Comparison of ENCODE assay signal across 13 cellular contexts in genomic region chr17:17050346-17051345, GRCh38. TPM values are rescaled to one million over a fixed set of nuclear protein-coding genes. Genes with fewer than 3 reads are reported as not detected.
DNase-seq lines count a peak whose midpoint lies in the region; ATAC-seq, FAIRE-seq and TF ChIP-seq lines count a peak whose summit lies in the region.
"Had no signal": no experiment of that assay in that cellular context is flagged by ENCODE, and none has a peak within 500 bp of the region (broad histone marks: within the 10 kb centered on the region; RNA-seq: fewer than 3 reads in every experiment).

No MANE protein-coding gene starts in this region.

- in situ Hi-C loops in GM12878 (cut with MboI), result no loop called here

- H3K4me1 Mint-ChIP-seq in naive thymus-derived CD8-positive, alpha-beta T cell, result peaks cover 39 to 86% (median 78%) of the 10 kb centered on the region in 4 donors
- peaks cover 74% of the 10 kb centered on the region for H3K4me1 Mint-ChIP-seq in stimulated activated memory B cell treated with anti-CD40 and anti-IgM and Interleukin-4, amounts not matched to agents 10 μg/mL and 1 μg/mL and 100 μg/mL, for 72 hours

- intact Hi-C loops in heart left ventricle (cut with DNase I) (loop anchor here in 1 of 10 donors (10.0 kb wide), 1 partner anchor 64 kb away; no protein-coding TSS in a partner anchor), left cardiac atrium (cut with DNase I) (no loop called here), GM12878 (cut with micrococcal nuclease; ENCODE audit: unreplicated experiment) (no loop called here), upper lobe of right lung (cut with DNase I) (no loop called here)

- H2AFZ ChIP-seq in GM12878 (ENCODE audit: control insufficient read depth, low read depth, low read length), result no peak overlapping the region

- H3K4me2 ChIP-seq in GM12878 (ENCODE audit: control insufficient read depth, insufficient read depth), result peak overlapping the region; percentile 28

- peaks cover 0 to 6% (median 0%) of the 10 kb centered on the region in 9 donors for H3K36me3 ChIP-seq in heart left ventricle
- H3K36me3 ChIP-seq in GM12878 (ENCODE audit: control insufficient read depth in 2 of 2, insufficient read depth in 2 of 2, low read length in 1 of 2), result peaks cover 4 to 5% of the 10 kb centered on the region in 2 experiments
- no peaks in the 10 kb centered on the region for H3K36me3 ChIP-seq in upper lobe of right lung
- H3K36me3 ChIP-seq in MG63, result peaks cover 4% of the 10 kb centered on the region; the same call in 1 of the 2 replicates
- H3K36me3 ChIP-seq: neutrophil, vagina had no signal

- peaks cover 0 to 9% (median 0%) of the 10 kb centered on the region in 3 donors for H3K36me3 Mint-ChIP-seq in naive thymus-derived CD8-positive, alpha-beta T cell
- peaks cover 5% of the 10 kb centered on the region for H3K36me3 Mint-ChIP-seq in stimulated activated memory B cell treated with anti-CD40 and anti-IgM and Interleukin-4, amounts not matched to agents 10 μg/mL and 1 μg/mL and 100 μg/mL, for 72 hours

- H3K27me3 Mint-ChIP-seq in naive thymus-derived CD8-positive, alpha-beta T cell, result no peaks in the 10 kb centered on the region
- H3K27me3 Mint-ChIP-seq in stimulated activated memory B cell treated with anti-CD40 and anti-IgM and Interleukin-4, amounts not matched to agents 10 μg/mL and 1 μg/mL and 100 μg/mL, for 72 hours, result no peaks in the 10 kb centered on the region

- H3K4me1 ChIP-seq in heart left ventricle, result peaks cover 28 to 100% (median 89%) of the 10 kb centered on the region in 12 donors
- peaks cover 24% of the 10 kb centered on the region for H3K4me1 ChIP-seq in GM12878 (ENCODE audit: control insufficient read depth, insufficient read depth, low read length)
- H3K4me1 ChIP-seq in upper lobe of right lung, result peaks cover 87% of the 10 kb centered on the region

- H3K27ac ChIP-seq in heart left ventricle (peak overlapping the region in 7 of 12 donors; percentile 5 to 86 (median 63)), GM12878 (ENCODE audit: control insufficient read depth, insufficient read depth) (no peak overlapping the region), upper lobe of right lung (peak overlapping the region; percentile 30)
- H3K27ac ChIP-seq: neutrophil, vagina, WERI-Rb-1 had no signal

- peaks cover 79% of the 10 kb centered on the region for H3K79me2 ChIP-seq in GM12878 (ENCODE audit: control insufficient read depth, insufficient read depth, low read length)

- no peaks in the 10 kb centered on the region for H3K9me3 ChIP-seq in heart left ventricle
- H3K9me3 ChIP-seq in GM12878 (replicated peaks; ENCODE audit: control insufficient read depth, insufficient read depth, low read length), result no peaks in the 10 kb centered on the region; the same call in 2 of the 3 replicates
- H3K9me3 ChIP-seq in upper lobe of right lung, result no peaks in the 10 kb centered on the region
- no peaks in the 10 kb centered on the region for H3K9me3 ChIP-seq in MG63
- H3K9me3 ChIP-seq: neutrophil, vagina had no signal

- no peak overlapping the region for H3K4me3 ChIP-seq in heart left ventricle
- no peak overlapping the region for H3K4me3 ChIP-seq in GM12878
- no peak overlapping the region for H3K4me3 ChIP-seq in upper lobe of right lung
- no peak overlapping the region for H3K4me3 ChIP-seq in MG63
- H3K4me3 ChIP-seq: vagina had no signal

- H3K9me3 Mint-ChIP-seq in naive thymus-derived CD8-positive, alpha-beta T cell, result no peaks in the 10 kb centered on the region
- H3K9me3 Mint-ChIP-seq in stimulated activated memory B cell treated with anti-CD40 and anti-IgM and Interleukin-4, amounts not matched to agents 10 μg/mL and 1 μg/mL and 100 μg/mL, for 72 hours, result no peaks in the 10 kb centered on the region

- H3K27me3 ChIP-seq in heart left ventricle (no peaks in the 10 kb centered on the region), GM12878 (replicated peaks in 1 of 2; ENCODE audit: control insufficient read depth in 2 of 2, insufficient read depth in 2 of 2, low read length in 1 of 2) (no peaks in the 10 kb centered on the region), upper lobe of right lung (no peaks in the 10 kb centered on the region), MG63 (no peaks in the 10 kb centered on the region)
- H3K27me3 ChIP-seq: neutrophil, vagina had no signal

- peak overlapping the region in 7 of 10 donors; percentile 24 to 65 (median 53) for H3K27ac Mint-ChIP-seq in naive thymus-derived CD8-positive, alpha-beta T cell
- H3K27ac Mint-ChIP-seq in stimulated activated memory B cell treated with anti-CD40 and anti-IgM and Interleukin-4, amounts not matched to agents 10 μg/mL and 1 μg/mL and 100 μg/mL, for 72 hours, result no peak overlapping the region

- DNase-seq in heart left ventricle, result peak in 1 of 5 donors; percentile 13
- DNase-seq in left cardiac atrium, result no peak
- DNase-seq in GM12878 (ENCODE audit: low read depth, low spot score), result no peak
- peak in 1 of 10 donors; percentile 37 for DNase-seq in naive thymus-derived CD8-positive, alpha-beta T cell
- DNase-seq in upper lobe of right lung, result peak; percentile 22
- no peak for DNase-seq in MG63
- DNase-seq: kidney glomerular epithelial cell, NCI-H2171, WERI-Rb-1 had no signal

- RAD21 ChIA-PET in GM12878 (lab: Charles Lee; ENCODE audit: unreplicated experiment), result no interaction called here

- H3K9ac ChIP-seq in GM12878 (ENCODE audit: control insufficient read depth, insufficient read depth, low read length), result no peak overlapping the region

- TF ChIP-seq RAD21 in GM12878 (IDR thresholded peaks at IDR 0.05; ENCODE audit: insufficient read depth, low read depth, low read length), result no peak

- peaks cover 8% of the 10 kb centered on the region; the same call in 1 of the 2 replicates for H4K20me1 ChIP-seq in GM12878 (ENCODE audit: control insufficient read depth, insufficient read depth)

- TF ChIP-seq POLR2A in heart left ventricle (IDR thresholded peaks at IDR 0.05) (no peak), GM12878 (IDR thresholded peaks at IDR 0.05; ENCODE audit: low read depth, low read length) (no peak)

- CTCF ChIA-PET in GM12878 (lab: Yijun Ruan, JAX), result no interaction called here

- SMC1A ChIA-PET in GM12878 (lab: Charles Lee; ENCODE audit: uncharacterized antibody, unreplicated experiment), result no interaction called here

- peak overlapping the region in 3 of 10 donors; percentile 26 to 43 (median 33) for H3K4me3 Mint-ChIP-seq in naive thymus-derived CD8-positive, alpha-beta T cell
- no peak overlapping the region for H3K4me3 Mint-ChIP-seq in stimulated activated memory B cell treated with anti-CD40 and anti-IgM and Interleukin-4, amounts not matched to agents 10 μg/mL and 1 μg/mL and 100 μg/mL, for 72 hours

- FAIRE-seq in GM12878 (lab: Jason Lieb, UNC), result no peak

- BruUV-seq in GM12878 (replicated peaks; lab: Mats Ljungman, UMichigan), result no TSS peak

- TF ChIP-seq CTCF in heart left ventricle (IDR thresholded peaks at IDR 0.05), result no peak
- no peak for TF ChIP-seq CTCF in GM12878 (IDR thresholded peaks at IDR 0.05 in 2 of 3, conservative IDR thresholded peaks at IDR 0.05 in 1 of 3; ENCODE audit: control insufficient read depth in 2 of 3, extremely low read depth in 1 of 3, insufficient read depth in 1 of 3, low read depth in 3 of 3, low read length in 3 of 3)
- no peak for TF ChIP-seq CTCF in upper lobe of right lung (IDR thresholded peaks at IDR 0.05)

- 86 to 89% (median 89%) methylated on average over 15 of the region's 15 CpGs for WGBS in heart left ventricle, 4 donors
- WGBS in GM12878 (ENCODE audit: insufficient coverage, insufficient replicate concordance, low lambda C conversion rate, missing lambda C conversion rate), result 93% methylated on average over 15 of the region's 15 CpGs

- POLR2A ChIA-PET in GM12878 (lab: Charles Lee), result interaction anchor here (0.7 kb wide), 1 partner anchor 95 kb away, joined by 5 read pairs; no protein-coding TSS in a partner anchor
- POLR2A ChIA-PET in naive thymus-derived CD8-positive, alpha-beta T cell (lab: Charles Lee), result interaction anchor here (0.6 to 0.7 kb wide), 2 partner anchors 15 to 44 kb away, joined by 3 read pairs; no protein-coding TSS in a partner anchor

- no peak for TF ChIP-seq EP300 in GM12878 (IDR thresholded peaks at IDR 0.05; ENCODE audit: borderline replicate concordance in 1 of 2, control insufficient read depth in 1 of 2, low read depth in 2 of 2, low read length in 2 of 2)

- no peak for ATAC-seq in heart left ventricle
- ATAC-seq in left cardiac atrium, result no peak
- no peak for ATAC-seq in GM12878
- ATAC-seq in naive thymus-derived CD8-positive, alpha-beta T cell, result no peak
- ATAC-seq in upper lobe of right lung, result no peak
- ATAC-seq in stimulated activated memory B cell treated with anti-CD40 and anti-IgM and Interleukin-4, amounts not matched to agents 10 μg/mL and 1 μg/mL and 100 μg/mL, for 72 hours, result no peak
- ATAC-seq in HG02759 (IDR thresholded peaks at IDR 0.05; ENCODE audit: unreplicated experiment), result no peak

TF ChIP-seq in GM12878, 131 proteins besides CTCF, POLR2A, EP300 and RAD21 (continues in another document):
- TF ChIP-seq TCF3 (IDR thresholded peaks at IDR 0.05; ENCODE audit: borderline replicate concordance, insufficient read depth, low read depth, low read length) (no peak), IKZF2 (IDR thresholded peaks at IDR 0.05) (no peak)

RNA-seq across cellular contexts. Expression of gene MPRIP, which starts 8.4 kb away (rescaled TPM):
- total RNA-seq in heart left ventricle (100 to 1,000 TPM; 131 to 686 (median 343) TPM), left cardiac atrium (100 to 1,000 TPM; 247 to 329 TPM), GM12878 (2014; rRNA removed) (115 and 131 TPM in 2 replicates), GM12878 (2014; rRNA removed; fragmentation: Illumina TruSeq; extraction: Trizol) (79.0 and 83.9 TPM in 2 replicates), GM12878 (2021) (159 and 168 TPM in 2 replicates), upper lobe of right lung (333 TPM)
- polyA plus RNA-seq in heart left ventricle (100 to 1,000 TPM; 237 to 476 TPM), GM12878 (2011; rRNA removed) (51.1 and 70.6 TPM in 2 replicates), GM12878 (2014; fragmentation: Illumina TruSeq; extraction: Trizol) (35.1 and 72.7 TPM in 2 replicates), GM12878 (2014; fragmentation: Nextera tagmentation; extraction: Ambion mirVana) (10 to 100 TPM; 24.3 to 44.6 TPM), GM12878 (2014; rRNA removed) (89.3 and 97.0 TPM in 2 replicates), GM12878 (2016; fragmentation: Nextera tagmentation; extraction: Ambion mirVana) (10 to 100 TPM; 16.5 to 18.5 TPM)
- total RNA-seq in GM12878 (2013; cell fraction: nucleolus; rRNA removed), result 167 and 175 TPM in 2 replicates
- 49.9 TPM for polyA plus RNA-seq in GM12878 (2011; ENCODE audit: low read depth)
- polyA plus RNA-seq in GM12878 (2011; cell fraction: cytosol; rRNA removed), result 59.0 and 62.4 TPM in 2 replicates
- 87.4 and 124 TPM in 2 replicates for polyA plus RNA-seq in GM12878 (2011; cell fraction: nucleus; rRNA removed)
- polyA plus RNA-seq in GM12878 (2012), result 72.2 and 77.0 TPM in 2 replicates
- 73.8 and 103 TPM in 2 replicates for polyA minus RNA-seq in GM12878 (2011; rRNA and poly(A)+ RNA removed)
- 36.6 and 63.1 TPM in 2 replicates for polyA minus RNA-seq in GM12878 (2011; cell fraction: cytosol; rRNA and poly(A)+ RNA removed)
- polyA minus RNA-seq in GM12878 (2011; cell fraction: nucleus; rRNA and poly(A)+ RNA removed), result 35.7 and 59.5 TPM in 2 replicates
- 100 to 1,000 TPM; 219 to 234 TPM for total RNA-seq in naive thymus-derived CD8-positive, alpha-beta T cell
- 10 to 100 TPM; 16.9 to 28.3 (median 26.4) TPM for polyA plus RNA-seq in naive thymus-derived CD8-positive, alpha-beta T cell
- 139 and 143 TPM in 2 replicates for total RNA-seq in MG63 (2014; rRNA removed; shearing (Covaris generic); ENCODE audit: low replicate concordance)
